In genomic region chr22:38187413-38188212, GRCh38 we compare ENCODE assay signal across 15 cellular contexts. TPM values are rescaled to one million over a fixed set of nuclear protein-coding genes. Genes with fewer than 3 reads are reported as not detected.
DNase-seq lines count a peak whose midpoint lies in the region; ATAC-seq, FAIRE-seq and TF ChIP-seq lines count a peak whose summit lies in the region.
"Had no signal": no experiment of that assay in that cellular context is flagged by ENCODE, and none has a peak within 500 bp of the region (broad histone marks: within the 10 kb centered on the region; RNA-seq: fewer than 3 reads in every experiment).

No MANE protein-coding gene starts in this region.

- FAIRE-seq in pancreas (lab: Jason Lieb, UNC): no peak
- FAIRE-seq: astrocyte had no signal

- TF ChIP-seq CTCF in pancreas (IDR thresholded peaks at IDR 0.05): no peak

- H3K4me1 ChIP-seq in pancreas (peaks cover 7 to 17% (median 13%) of the 10 kb centered on the region in 3 donors), GM23248 (ENCODE audit: insufficient read depth) (no peaks in the 10 kb centered on the region)
- H3K4me1 ChIP-seq: HAP-1 had no signal

- peak overlapping the region; percentile 42 to 92 (median 71) for H3K27ac ChIP-seq in pancreas
- no peak overlapping the region for H3K27ac ChIP-seq in GM23248

- no peaks in the 10 kb centered on the region for H4K20me1 ChIP-seq in GM23248 (ENCODE audit: insufficient read depth)

- WGBS in pancreas, 2 donors: 34% methylated on average over 10 of the region's 10 CpGs
- 69 to 71% methylated on average over 10 of the region's 10 CpGs for WGBS in GM23248 (ENCODE audit: low coverage in 1 of 2, low lambda C conversion rate in 2 of 2, missing lambda C conversion rate in 2 of 2), 2 experiments

- H3K9ac ChIP-seq in GM23248: no peak overlapping the region

- H3K4me2 ChIP-seq in GM23248 (ENCODE audit: unreplicated experiment): no peak overlapping the region

- intact Hi-C loops in pancreas (cut with DNase I): no loop called here

- no peaks in the 10 kb centered on the region for H3K9me2 ChIP-seq in GM23248 (ENCODE audit: insufficient read depth)

- peak; percentile 78 for DNase-seq in DMS53 (lab: John Stamatoyannopoulos, UW)
- DNase-seq in NCI-H1694 treated with DMSO at 0.1 percent for 48 hours (lab: John Stamatoyannopoulos, UW): peak; percentile 49
- DNase-seq in dermis microvascular lymphatic vessel endothelial cell (ENCODE audit: low read depth in 2 of 2): peak; percentile 86 to 91
- peak in 3 of 6 donors; percentile 69 to 82 (median 74) for DNase-seq in pancreas
- no peak for DNase-seq in NCI-H524 (lab: John Stamatoyannopoulos, UW)
- DNase-seq in GM23248: no peak
- DNase-seq: activated T-cell treated with anti-CD3 and anti-CD28 coated beads, Interleukin-2, amount 50 U/mL, for 1 hour; naive thymus-derived CD4-positive, alpha-beta T cell; stimulated activated CD4-positive, alpha-beta T cell treated with anti-CD3 and anti-CD28 coated beads, Interleukin-12 subunit alpha, Interleukin-12 subunit beta, amount 100 ng/mL, for 4 hours had no signal

- no peaks in the 10 kb centered on the region for H3F3A ChIP-seq in GM23248 (ENCODE audit: insufficient read depth)

- no peaks in the 10 kb centered on the region for H3K27me3 ChIP-seq in pancreas
- no peaks in the 10 kb centered on the region for H3K27me3 ChIP-seq in GM23248 (replicated peaks; ENCODE audit: insufficient read depth)

- peak; percentile 89 to 93 (median 90) for ATAC-seq in pancreas
- ATAC-seq in GM21723 (IDR thresholded peaks at IDR 0.05; ENCODE audit: unreplicated experiment): no peak
- no peak for ATAC-seq in HG03460 (IDR thresholded peaks at IDR 0.05; ENCODE audit: unreplicated experiment)
- ATAC-seq: activated CD4-positive, CD25-positive, alpha-beta regulatory T cell treated with anti-CD3 and anti-CD28 coated beads, Interleukin-2, amount 50 U/mL, for 24 hours; naive thymus-derived CD4-positive, alpha-beta T cell; SK-N-SH treated with all-trans-retinoic acid at 6 μM for 48 hours had no signal

- H3K4me3 ChIP-seq in pancreas (no peak overlapping the region), GM23248 (no peak overlapping the region)
- H3K4me3 ChIP-seq: HAP-1 had no signal

- no peaks in the 10 kb centered on the region for H3K36me3 ChIP-seq in pancreas
- no peaks in the 10 kb centered on the region for H3K36me3 ChIP-seq in GM23248 (ENCODE audit: low read depth)
- H3K36me3 ChIP-seq: HAP-1 had no signal

- no peak overlapping the region for H2AFZ ChIP-seq in GM23248

- in situ Hi-C loops in GM23248 (cut with MboI): no loop called here

- H3K79me2 ChIP-seq in GM23248 (ENCODE audit: insufficient read depth): no peaks in the 10 kb centered on the region

- H3K9me3 ChIP-seq in pancreas (no peaks in the 10 kb centered on the region), GM23248 (ENCODE audit: low read depth) (no peaks in the 10 kb centered on the region)
- H3K9me3 ChIP-seq: HAP-1 had no signal

RNA-seq across cellular contexts. Expression of gene PLA2G6, which starts 6.0 kb away (rescaled TPM):
- total RNA-seq in dermis microvascular lymphatic vessel endothelial cell (1.5 and 3.5 TPM in 2 replicates), pancreas (10 to 100 TPM in 5 of 6 donors, 1 to 10 TPM in 1; 8.7 to 47.0 (median 21.3) TPM)
- polyA plus RNA-seq in pancreas (100 to 1,000 TPM; 107 to 109 TPM), GM23248 (2016; fragmentation: Nextera tagmentation; extraction: Ambion mirVana) (5.6 and 6.5 TPM in 2 replicates)
- 5.5 and 28.3 TPM in 2 replicates for total RNA-seq in GM23248 (2014; rRNA removed; shearing (Covaris generic))

RNA-seq across cellular contexts. Expression of gene MAFF, which starts 14.2 kb away (rescaled TPM):
- total RNA-seq in dermis microvascular lymphatic vessel endothelial cell (34.9 and 122 TPM in 2 replicates), pancreas (1 to 10 TPM; 3.4 to 8.9 (median 6.8) TPM)
- polyA plus RNA-seq in pancreas (10 to 100 TPM; 10.6 to 16.7 TPM), GM23248 (2016; fragmentation: Nextera tagmentation; extraction: Ambion mirVana) (34.6 and 37.1 TPM in 2 replicates)
- total RNA-seq in GM23248 (2014; rRNA removed; shearing (Covaris generic)): 68.1 and 73.0 TPM in 2 replicates

Comparison
In these comparisons a context has a peak if more than half of its experiments do, and no peak if none do; other contexts are left out.
1. DNase-seq: peak in DMS53 (single experiment), NCI-H1694 treated with DMSO at 0.1 percent for 48 hours (single experiment) and dermis microvascular lymphatic vessel endothelial cell (2 of 2); none in NCI-H524 (0 of 2) and GM23248 (single experiment).
2. ATAC-seq: peak in pancreas (4 of 4); none in GM21723 (single experiment) and HG03460 (single experiment).